In genomic region chr9:129258124-129258822, GRCh38 we compare ENCODE assay signal across 8 cellular contexts.
DNase-seq lines count a peak whose midpoint lies in the region; ATAC-seq, FAIRE-seq and TF ChIP-seq lines count a peak whose summit lies in the region.

No MANE protein-coding gene starts in this region.

- peak overlapping the region; percentile 57 to 71 for H3K4me2 ChIP-seq in H1 (ENCODE audit: insufficient read depth in 1 of 2, low read depth in 2 of 2, low read length in 2 of 2)

- H3K4me3 Mint-ChIP-seq in memory B cell, result no peak overlapping the region

- POLR2A ChIA-PET in H1 (lab: Charles Lee; ENCODE audit: partially characterized antibody), result interaction anchor here (1.0 to 1.8 kb wide), 3 partner anchors 19 to 80 kb away, joined by 3 to 7 read pairs (median 3); partner anchors contain the start of gene IER5L

- H3K27ac Mint-ChIP-seq in memory B cell, result no peak overlapping the region

- no peaks in the 10 kb centered on the region for H3K79me2 ChIP-seq in H1 (ENCODE audit: control insufficient read depth in 1 of 2, insufficient read depth in 2 of 2, low read length in 2 of 2)

- no peak for TF ChIP-seq EP300 in H1 (IDR thresholded peaks at IDR 0.05; ENCODE audit: borderline replicate concordance in 1 of 2, low read depth in 2 of 2, low read length in 2 of 2)

- no peak overlapping the region for H2BK20ac ChIP-seq in H1 (ENCODE audit: low read length)

- peak; percentile 32 for DNase-seq in NCI-H2107 (lab: John Stamatoyannopoulos, UW)
- DNase-seq in NCI-H2107 treated with DMSO at 0.1 percent for 48 hours (lab: John Stamatoyannopoulos, UW; ENCODE audit: unreplicated experiment), result no peak
- peak; percentile 91 to 95 for DNase-seq in NCI-H524 (lab: John Stamatoyannopoulos, UW)
- DNase-seq in activated CD8-positive, alpha-beta memory T cell treated with anti-CD3 and anti-CD28 coated beads, Interleukin-2, amount 50 U/mL, for 48 hours, result peak; percentile 97
- DNase-seq in H1 (ENCODE audit: low read depth in 1 of 2, low spot score in 2 of 2), result peak; percentile 82 to 96
- peak; percentile 32 to 46 for DNase-seq in memory B cell (ENCODE audit: low spot score in 2 of 2)
- peak; percentile 81 to 92 (median 87) for DNase-seq in stimulated activated CD4-positive, alpha-beta T cell treated with anti-CD3 and anti-CD28 coated beads, TNF-alpha, amount 100 ng/mL, for 48 hours (ENCODE audit: low read depth in 3 of 3)
- DNase-seq in H54 (ENCODE audit: insufficient read length, low spot score), result no peak

- TF ChIP-seq CTCF in H1 (IDR thresholded peaks at IDR 0.05; ENCODE audit: control extremely low read depth in 1 of 3, insufficient read depth in 1 of 3, low read depth in 1 of 3, low read length in 3 of 3), result no peak

- no peak overlapping the region for H2BK120ac ChIP-seq in H1 (replicated peaks; ENCODE audit: low read depth, low read length)

- no peak overlapping the region for H4K8ac ChIP-seq in H1 (ENCODE audit: extremely low read depth, insufficient read depth, low read length)

- no peaks in the 10 kb centered on the region for H3K36me3 ChIP-seq in H1 (ENCODE audit: control insufficient read depth in 2 of 4, insufficient read depth in 4 of 4, low read length in 3 of 4)

- 0 out of 2 replicates have a peak overlapping the region, but pooled peaks have one; percentile 31 for H2BK15ac ChIP-seq in H1 (ENCODE audit: low read length)

- H4K20me1 ChIP-seq in H1 (replicated peaks in 1 of 2; ENCODE audit: control insufficient read depth in 1 of 2, insufficient read depth in 2 of 2, low read length in 2 of 2), result no peaks in the 10 kb centered on the region

- TF ChIP-seq RAD21 in H1 (IDR thresholded peaks at IDR 0.05 in 1 of 2, conservative IDR thresholded peaks at IDR 0.05 in 1 of 2; ENCODE audit: low read depth in 2 of 2, low read length in 2 of 2), result no peak

- H3K14ac ChIP-seq in H1 (ENCODE audit: insufficient read length), result no peak overlapping the region

- H3K9ac ChIP-seq in H1 (replicated peaks in 1 of 4; ENCODE audit: extremely low read depth in 1 of 4, low read depth in 3 of 4, low read length in 3 of 4), result peak overlapping the region in 1 of 4 experiments; percentile 49; a peak in 2 of 7 replicates

- H3K9me3 ChIP-seq in H1 (ENCODE audit: insufficient read depth in 2 of 2, low read depth in 1 of 2, low read length in 1 of 2), result no peaks in the 10 kb centered on the region

- H3K4me1 ChIP-seq in H1 (replicated peaks in 1 of 4; ENCODE audit: control insufficient read depth in 3 of 4, insufficient read depth in 4 of 4, low read length in 3 of 4), result peaks cover 0 to 14% (median 10%) of the 10 kb centered on the region in 4 experiments; a peak in 6 of 7 replicates

- peaks cover 47% of the 10 kb centered on the region for H3K27me3 Mint-ChIP-seq in memory B cell

- no peak overlapping the region; the same call in 1 of the 2 replicates for H2AK5ac ChIP-seq in H1 (ENCODE audit: low read depth, low read length)

- no peaks in the 10 kb centered on the region for H3K36me3 Mint-ChIP-seq in memory B cell

- H3K4ac ChIP-seq in H1 (replicated peaks; ENCODE audit: insufficient read length, low read depth, low read length), result no peak overlapping the region

- H3K9me3 Mint-ChIP-seq in memory B cell, result no peaks in the 10 kb centered on the region

- H3K79me1 ChIP-seq in H1 (ENCODE audit: low read depth, low read length), result no peaks in the 10 kb centered on the region

- no peak overlapping the region for H4K91ac ChIP-seq in H1 (replicated peaks; ENCODE audit: insufficient read length, low read length)

- 25% methylated on average over 31 of the region's 62 CpGs; no CpG with 5 or more reads in 1 of the 2 experiments for WGBS in H1 (ENCODE audit: extremely low coverage in 1 of 2, insufficient coverage in 1 of 2, insufficient read length in 1 of 2, insufficient replicate concordance in 2 of 2, low coverage in 1 of 2, low lambda C conversion rate in 2 of 2, missing lambda C conversion rate in 1 of 2), 2 experiments

- CTCF ChIA-PET in H1 (lab: Charles Lee; ENCODE audit: partially characterized antibody), result interaction anchor here (0.7 to 2.0 kb wide), 5 partner anchors 21 to 120 kb away, joined by 3 to 5 read pairs (median 3); no protein-coding TSS in a partner anchor

- FAIRE-seq in H1 (lab: Jason Lieb, UNC) (no peak), H54 (lab: Jason Lieb, UNC) (no peak)

- H4K5ac ChIP-seq in H1 (ENCODE audit: insufficient read length, low read depth, low read length), result no peak overlapping the region

- H2AFZ ChIP-seq in H1 (ENCODE audit: low read length), result peak overlapping the region; percentile 62; the same call in 1 of the 2 replicates

- peak; percentile 88 for ATAC-seq in memory B cell (ENCODE audit: low read depth)

- no peak overlapping the region for H2BK5ac ChIP-seq in H1 (ENCODE audit: low read depth, low read length)

- H3K27ac ChIP-seq in H1 (ENCODE audit: low read depth, low read length), result no peak overlapping the region

- H3K56ac ChIP-seq in H1 (replicated peaks; ENCODE audit: insufficient read length, low read depth, low read length), result no peak overlapping the region

- peaks cover 12% of the 10 kb centered on the region for H3K4me1 Mint-ChIP-seq in memory B cell

- peaks cover 5% of the 10 kb centered on the region for H3K23me2 ChIP-seq in H1 (ENCODE audit: low read depth, low read length)

- H3K18ac ChIP-seq in H1 (ENCODE audit: extremely low read depth, low read length), result no peak overlapping the region; the same call in 1 of the 2 replicates

- no peak overlapping the region for H3K23ac ChIP-seq in H1 (ENCODE audit: insufficient read length)

- no peak for TF ChIP-seq POLR2A in H1 (IDR thresholded peaks at IDR 0.05; ENCODE audit: control extremely low read depth in 1 of 2, low read depth in 2 of 2, low read length in 2 of 2)
- TF ChIP-seq POLR2A in H54 (IDR thresholded peaks at IDR 0.05; ENCODE audit: low read depth, low read length), result no peak

- H2BK12ac ChIP-seq in H1 (ENCODE audit: low read depth, low read length), result peak overlapping the region; percentile 18; the same call in 1 of the 2 replicates

- peaks cover 6 to 31% (median 27%) of the 10 kb centered on the region in 4 experiments for H3K27me3 ChIP-seq in H1 (replicated peaks in 1 of 4; ENCODE audit: control insufficient read depth in 3 of 4, extremely low read depth in 1 of 4, insufficient read depth in 3 of 4, low read length in 3 of 4)

- H3K4me3 ChIP-seq in H1 (ENCODE audit: extremely low read depth in 1 of 4, insufficient read depth in 2 of 4, low read depth in 3 of 4, low read length in 4 of 4), result peak overlapping the region in 3 of 4 experiments; percentile 11 to 55 (median 12); a peak in 5 of 8 replicates

TF ChIP-seq in H1, 55 proteins besides CTCF, POLR2A, EP300 and RAD21 (continues in another document):
- TF ChIP-seq SIN3A (conservative IDR thresholded peaks at IDR 0.05 in 1 of 2, IDR thresholded peaks at IDR 0.05 in 1 of 2; ENCODE audit: low read depth in 1 of 2, low read length in 2 of 2) (peak; percentile 99), SP4 (IDR thresholded peaks at IDR 0.05; ENCODE audit: low read length) (peak; percentile 28; the same call in 1 of the 2 replicates), MAX (IDR thresholded peaks at IDR 0.05) (peak; percentile 100), USF2 (IDR thresholded peaks at IDR 0.05; ENCODE audit: low read length) (peak; percentile 69), HDAC2 (IDR thresholded peaks at IDR 0.05; ENCODE audit: borderline replicate concordance in 1 of 2, low read depth in 2 of 2, low read length in 2 of 2) (peak; percentile 18 to 94; a peak in 1 of 4 replicates), GABPA (IDR thresholded peaks at IDR 0.05; ENCODE audit: borderline replicate concordance, insufficient read depth, low read length) (no peak), TAF1 (IDR thresholded peaks at IDR 0.05; ENCODE audit: low read depth, low read length) (no peak), EGR1 (IDR thresholded peaks at IDR 0.05; ENCODE audit: borderline replicate concordance, low read depth, low read length) (peak; percentile 68), JUND (IDR thresholded peaks at IDR 0.05; ENCODE audit: low read length) (no peak), YY1 (IDR thresholded peaks at IDR 0.05; ENCODE audit: low read depth, low read length) (no peak), BRCA1 (IDR thresholded peaks at IDR 0.05; ENCODE audit: low read depth, low read length) (no peak), KDM1A (IDR thresholded peaks at IDR 0.05; ENCODE audit: borderline replicate concordance, low read length) (peak; percentile 97), GTF2F1 (IDR thresholded peaks at IDR 0.05; ENCODE audit: borderline replicate concordance, low read depth, low read length) (no peak)
- TF ChIP-seq, protein P1, sequence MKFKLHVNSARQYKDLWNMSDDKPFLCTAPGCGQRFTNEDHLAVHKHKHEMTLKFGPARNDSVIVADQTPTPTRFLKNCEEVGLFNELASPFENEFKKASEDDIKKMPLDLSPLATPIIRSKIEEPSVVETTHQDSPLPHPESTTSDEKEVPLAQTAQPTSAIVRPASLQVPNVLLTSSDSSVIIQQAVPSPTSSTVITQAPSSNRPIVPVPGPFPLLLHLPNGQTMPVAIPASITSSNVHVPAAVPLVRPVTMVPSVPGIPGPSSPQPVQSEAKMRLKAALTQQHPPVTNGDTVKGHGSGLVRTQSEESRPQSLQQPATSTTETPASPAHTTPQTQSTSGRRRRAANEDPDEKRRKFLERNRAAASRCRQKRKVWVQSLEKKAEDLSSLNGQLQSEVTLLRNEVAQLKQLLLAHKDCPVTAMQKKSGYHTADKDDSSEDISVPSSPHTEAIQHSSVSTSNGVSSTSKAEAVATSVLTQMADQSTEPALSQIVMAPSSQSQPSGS (IDR thresholded peaks at IDR 0.05; ENCODE audit: low read length), result no peak
- TF ChIP-seq, protein P2, sequence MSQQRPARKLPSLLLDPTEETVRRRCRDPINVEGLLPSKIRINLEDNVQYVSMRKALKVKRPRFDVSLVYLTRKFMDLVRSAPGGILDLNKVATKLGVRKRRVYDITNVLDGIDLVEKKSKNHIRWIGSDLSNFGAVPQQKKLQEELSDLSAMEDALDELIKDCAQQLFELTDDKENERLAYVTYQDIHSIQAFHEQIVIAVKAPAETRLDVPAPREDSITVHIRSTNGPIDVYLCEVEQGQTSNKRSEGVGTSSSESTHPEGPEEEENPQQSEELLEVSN (IDR thresholded peaks at IDR 0.05), result peak; percentile 99

Comparison
In these comparisons a context has a peak if more than half of its experiments do, and no peak if none do; other contexts are left out.
1. DNase-seq: peak in NCI-H2107 (single experiment), NCI-H524 (2 of 2), activated CD8-positive, alpha-beta memory T cell treated with anti-CD3 and anti-CD28 coated beads, Interleukin-2, amount 50 U/mL, for 48 hours (single experiment), H1 (2 of 2), memory B cell (2 of 2) and stimulated activated CD4-positive, alpha-beta T cell treated with anti-CD3 and anti-CD28 coated beads, TNF-alpha, amount 100 ng/mL, for 48 hours (3 of 3); none in NCI-H2107 treated with DMSO at 0.1 percent for 48 hours (single experiment) and H54 (single experiment).